In genomic region chr1:40691538-40692428, GRCh38 we compare ENCODE assay signal across 1 cellular context.
TF ChIP-seq lines count a peak whose summit lies in the region.

NFYC (plus strand) TSS chr1:40691704; CDS start chr1:40738844, 47,140 bp downstream.

TF ChIP-seq in HepG2, 621 proteins besides CTCF, POLR2A, EP300 and RAD21 (continued from another document and continues in another):
- TF ChIP-seq, protein P1, sequence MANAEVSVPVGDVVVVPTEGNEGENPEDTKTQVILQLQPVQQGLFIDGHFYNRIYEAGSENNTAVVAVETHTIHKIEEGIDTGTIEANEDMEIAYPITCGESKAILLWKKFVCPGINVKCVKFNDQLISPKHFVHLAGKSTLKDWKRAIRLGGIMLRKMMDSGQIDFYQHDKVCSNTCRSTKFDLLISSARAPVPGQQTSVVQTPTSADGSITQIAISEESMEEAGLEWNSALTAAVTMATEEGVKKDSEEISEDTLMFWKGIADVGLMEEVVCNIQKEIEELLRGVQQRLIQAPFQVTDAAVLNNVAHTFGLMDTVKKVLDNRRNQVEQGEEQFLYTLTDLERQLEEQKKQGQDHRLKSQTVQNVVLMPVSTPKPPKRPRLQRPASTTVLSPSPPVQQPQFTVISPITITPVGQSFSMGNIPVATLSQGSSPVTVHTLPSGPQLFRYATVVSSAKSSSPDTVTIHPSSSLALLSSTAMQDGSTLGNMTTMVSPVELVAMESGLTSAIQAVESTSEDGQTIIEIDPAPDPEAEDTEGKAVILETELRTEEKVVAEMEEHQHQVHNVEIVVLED (CRISPR knock-in tag; IDR thresholded peaks at IDR 0.05; ENCODE audit: borderline replicate concordance) = peak; percentile 87
- TF ChIP-seq ZNF598 (CRISPR knock-in tag; IDR thresholded peaks at IDR 0.05; ENCODE audit: borderline replicate concordance) (peak; percentile 87; the same call in 1 of the 2 replicates), ARNTL (CRISPR knock-in tag; IDR thresholded peaks at IDR 0.05) (peak; percentile 80), ISL2 (CRISPR knock-in tag; IDR thresholded peaks at IDR 0.05) (peak; percentile 86), ZFAT (CRISPR knock-in tag; conservative IDR thresholded peaks at IDR 0.05) (no peak), RARA (CRISPR knock-in tag; IDR thresholded peaks at IDR 0.05) (peak; percentile 36; the same call in 1 of the 2 replicates), ASH2L (IDR thresholded peaks at IDR 0.05; ENCODE audit: insufficient read length, low read depth, low read length) (peak; percentile 83), ZNF235 (CRISPR knock-in tag; IDR thresholded peaks at IDR 0.05; ENCODE audit: borderline replicate concordance) (0 out of 2 replicates have a peak, but pooled peaks have one; percentile 18), ZNF639 (CRISPR knock-in tag; conservative IDR thresholded peaks at IDR 0.05) (peak; percentile 97), HMGXB4 (CRISPR knock-in tag; IDR thresholded peaks at IDR 0.05; ENCODE audit: borderline replicate concordance in 1 of 2, low read depth in 1 of 2) (peak; percentile 91 to 96), NAIF1 (CRISPR knock-in tag; IDR thresholded peaks at IDR 0.05; ENCODE audit: borderline replicate concordance) (peak; percentile 62; the same call in 1 of the 2 replicates), BATF2 (CRISPR knock-in tag; IDR thresholded peaks at IDR 0.05) (peak; percentile 87; the same call in 1 of the 2 replicates), MED13 (CRISPR knock-in tag; IDR thresholded peaks at IDR 0.05) (peak; percentile 64; the same call in 1 of the 2 replicates), ZNF138 (CRISPR knock-in tag; IDR thresholded peaks at IDR 0.05; ENCODE audit: low read depth) (0 out of 2 replicates have a peak, but pooled peaks have one; percentile 40), PAF1 (CRISPR knock-in tag; IDR thresholded peaks at IDR 0.05) (0 out of 2 replicates have a peak, but pooled peaks have one; percentile 64), JUN (CRISPR knock-in tag; IDR thresholded peaks at IDR 0.05) (peak; percentile 43; the same call in 1 of the 2 replicates), HNRNPK (IDR thresholded peaks at IDR 0.05; ENCODE audit: low read depth, low read length, poor library complexity, severe bottlenecking) (peak; percentile 89), ZNF143 (CRISPR knock-in tag; IDR thresholded peaks at IDR 0.05) (no peak), HINFP (CRISPR knock-in tag; IDR thresholded peaks at IDR 0.05; ENCODE audit: low read depth) (peak; percentile 38), TERF1 (CRISPR knock-in tag; IDR thresholded peaks at IDR 0.05) (peak; percentile 94), ZNF768 (CRISPR knock-in tag; IDR thresholded peaks at IDR 0.05) (peak; percentile 62; the same call in 1 of the 2 replicates), FOXA3 (CRISPR knock-in tag; IDR thresholded peaks at IDR 0.05) (peak; percentile 36; the same call in 1 of the 2 replicates), NFRKB (IDR thresholded peaks at IDR 0.05) (peak; percentile 98), ARNT2 (CRISPR knock-in tag; IDR thresholded peaks at IDR 0.05; ENCODE audit: low read depth) (peak; percentile 92), ZBTB39 (CRISPR knock-in tag; IDR thresholded peaks at IDR 0.05) (peak; percentile 59; the same call in 1 of the 2 replicates), DPF2 (CRISPR knock-in tag; IDR thresholded peaks at IDR 0.05; ENCODE audit: borderline replicate concordance, low read depth) (no peak), ZFP90 (CRISPR knock-in tag; IDR thresholded peaks at IDR 0.05; ENCODE audit: borderline replicate concordance) (peak; percentile 26; the same call in 1 of the 2 replicates), WIZ (CRISPR knock-in tag; IDR thresholded peaks at IDR 0.05) (no peak; the same call in 1 of the 2 replicates), RNF2 (conservative IDR thresholded peaks at IDR 0.05; ENCODE audit: low read depth) (peak; percentile 85), NFKBIZ (CRISPR knock-in tag; IDR thresholded peaks at IDR 0.05) (0 out of 2 replicates have a peak, but pooled peaks have one; percentile 61), ZFY (CRISPR knock-in tag; IDR thresholded peaks at IDR 0.05) (peak; percentile 80), NCOR1 (IDR thresholded peaks at IDR 0.05; ENCODE audit: borderline replicate concordance, low read length) (0 out of 2 replicates have a peak, but pooled peaks have one; percentile 3), ZBTB3 (CRISPR knock-in tag; IDR thresholded peaks at IDR 0.05; ENCODE audit: borderline replicate concordance, low read depth) (peak; percentile 90), MATR3 (CRISPR knock-in tag; IDR thresholded peaks at IDR 0.05) (no peak), CENPT (CRISPR knock-in tag; IDR thresholded peaks at IDR 0.05; ENCODE audit: low read depth) (0 out of 2 replicates have a peak, but pooled peaks have one; percentile 91)
- TF ChIP-seq, protein P2, sequence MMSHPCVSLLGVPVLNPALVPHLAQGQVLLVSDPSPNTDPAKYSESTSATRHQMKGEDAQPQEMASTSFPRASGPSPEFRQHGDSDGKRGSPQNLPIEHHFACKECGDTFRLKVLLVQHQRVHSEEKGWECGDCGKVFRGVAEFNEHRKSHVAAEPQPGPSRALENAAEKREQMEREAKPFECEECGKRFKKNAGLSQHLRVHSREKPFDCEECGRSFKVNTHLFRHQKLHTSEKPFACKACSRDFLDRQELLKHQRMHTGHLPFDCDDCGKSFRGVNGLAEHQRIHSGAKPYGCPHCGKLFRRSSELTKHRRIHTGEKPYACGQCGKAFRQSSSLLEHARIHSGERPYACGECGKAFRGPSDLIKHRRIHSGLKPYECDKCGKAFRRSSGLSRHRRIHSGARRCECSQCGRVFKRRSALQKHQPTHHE (CRISPR knock-in tag; IDR thresholded peaks at IDR 0.05; ENCODE audit: borderline replicate concordance) = peak; percentile 96
- TF ChIP-seq, protein P3, sequence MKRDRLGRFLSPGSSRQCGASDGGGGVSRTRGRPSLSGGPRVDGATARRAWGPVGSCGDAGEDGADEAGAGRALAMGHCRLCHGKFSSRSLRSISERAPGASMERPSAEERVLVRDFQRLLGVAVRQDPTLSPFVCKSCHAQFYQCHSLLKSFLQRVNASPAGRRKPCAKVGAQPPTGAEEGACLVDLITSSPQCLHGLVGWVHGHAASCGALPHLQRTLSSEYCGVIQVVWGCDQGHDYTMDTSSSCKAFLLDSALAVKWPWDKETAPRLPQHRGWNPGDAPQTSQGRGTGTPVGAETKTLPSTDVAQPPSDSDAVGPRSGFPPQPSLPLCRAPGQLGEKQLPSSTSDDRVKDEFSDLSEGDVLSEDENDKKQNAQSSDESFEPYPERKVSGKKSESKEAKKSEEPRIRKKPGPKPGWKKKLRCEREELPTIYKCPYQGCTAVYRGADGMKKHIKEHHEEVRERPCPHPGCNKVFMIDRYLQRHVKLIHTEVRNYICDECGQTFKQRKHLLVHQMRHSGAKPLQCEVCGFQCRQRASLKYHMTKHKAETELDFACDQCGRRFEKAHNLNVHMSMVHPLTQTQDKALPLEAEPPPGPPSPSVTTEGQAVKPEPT (CRISPR knock-in tag; IDR thresholded peaks at IDR 0.05; ENCODE audit: low read depth) = peak; percentile 87
- TF ChIP-seq, protein P4, sequence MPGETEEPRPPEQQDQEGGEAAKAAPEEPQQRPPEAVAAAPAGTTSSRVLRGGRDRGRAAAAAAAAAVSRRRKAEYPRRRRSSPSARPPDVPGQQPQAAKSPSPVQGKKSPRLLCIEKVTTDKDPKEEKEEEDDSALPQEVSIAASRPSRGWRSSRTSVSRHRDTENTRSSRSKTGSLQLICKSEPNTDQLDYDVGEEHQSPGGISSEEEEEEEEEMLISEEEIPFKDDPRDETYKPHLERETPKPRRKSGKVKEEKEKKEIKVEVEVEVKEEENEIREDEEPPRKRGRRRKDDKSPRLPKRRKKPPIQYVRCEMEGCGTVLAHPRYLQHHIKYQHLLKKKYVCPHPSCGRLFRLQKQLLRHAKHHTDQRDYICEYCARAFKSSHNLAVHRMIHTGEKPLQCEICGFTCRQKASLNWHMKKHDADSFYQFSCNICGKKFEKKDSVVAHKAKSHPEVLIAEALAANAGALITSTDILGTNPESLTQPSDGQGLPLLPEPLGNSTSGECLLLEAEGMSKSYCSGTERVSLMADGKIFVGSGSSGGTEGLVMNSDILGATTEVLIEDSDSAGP (CRISPR knock-in tag; IDR thresholded peaks at IDR 0.05; ENCODE audit: borderline replicate concordance) = peak; percentile 98
